In genomic region chr1:72394457-72394856, GRCh38 we compare ENCODE assay signal across 31 cellular contexts.
"Had no signal": no experiment of that assay in that cellular context is flagged by ENCODE, and none has a peak within 500 bp of the region (broad histone marks: within the 10 kb centered on the region; RNA-seq: fewer than 3 reads in every experiment).

No MANE protein-coding gene starts in this region.

- H3K4me3 ChIP-seq: cardiac muscle cell, Peyer's patch, SJSA1 had no signal

- H3K4me1 ChIP-seq: Peyer's patch, SJSA1 had no signal

- H3K4me2 ChIP-seq: SK-N-SH had no signal

- H3K27me3 ChIP-seq: brain microvascular endothelial cell, cardiac muscle cell, Peyer's patch, SJSA1 had no signal

- DNase-seq: activated CD4-positive, alpha-beta T cell treated with anti-CD3 and anti-CD28 coated beads, Interleukin-2, amount 10 ng/mL, durations not matched to agents 24 days and 14 days; activated CD4-positive, alpha-beta T cell treated with anti-CD3 and anti-CD28 coated beads, Interleukin-2, amount 50 U/mL, for 4 hours; activated CD8-positive, alpha-beta T cell treated with anti-CD3 and anti-CD28 coated beads for 36 hours; activated effector memory CD4-positive, alpha-beta T cell treated with anti-CD3 and anti-CD28 coated beads, Interleukin-2, amount 50 U/mL, for 16 hours; activated naive CD4-positive, alpha-beta T cell; activated naive CD4-positive, alpha-beta T cell treated with anti-CD3 and anti-CD28 coated beads, Interleukin-2, amount 50 U/mL, for 16 hours; activated naive CD8-positive, alpha-beta T cell treated with anti-CD3 and anti-CD28 coated beads for 36 hours; activated T-cell treated with anti-CD3 and anti-CD28 coated beads, Interleukin-2, amount 50 U/mL, for 1 hour; activated T-cell treated with anti-CD3 and anti-CD28 coated beads, Interleukin-2, amount 50 U/mL, for 72 hours; amniotic stem cell; aorta; brain microvascular endothelial cell; Karpas-422; NCI-H1092 treated with DMSO at 0.1 percent for 48 hours; NCI-H1417; NCI-H146; NCI-H187; NCI-H2029 treated with DMSO at 0.1 percent for 48 hours; NCI-H2107; NCI-H2171; NCI-H510A; NCI-H526; NCI-H748 treated with DMSO at 0.1 percent for 48 hours; PC-3; Peyer's patch; RPMI8226; SHP77 treated with DMSO at 0.1 percent for 48 hours; SK-N-SH had no signal

- ATAC-seq: activated CD8-positive, alpha-beta T cell treated with anti-CD3 and anti-CD28 coated beads for 36 hours; activated T-cell treated with anti-CD3 and anti-CD28 coated beads, Interleukin-2, amount 50 U/mL, for 72 hours; activated T-helper 17 cell treated with anti-CD3 and anti-CD28 coated beads, Interleukin-2, amount 50 U/mL, for 72 hours; PC-3 had no signal

- H3K9ac ChIP-seq: SK-N-SH had no signal

- H3K36me3 ChIP-seq: brain microvascular endothelial cell, cardiac muscle cell, Peyer's patch, SJSA1 had no signal

- H3K9me3 ChIP-seq: Peyer's patch, SK-N-SH had no signal

- H3K27ac ChIP-seq: brain microvascular endothelial cell, cardiac muscle cell, Peyer's patch, SJSA1 had no signal
